ENCODE assay signal across 9 cellular contexts in genomic region chr1:8814870-8815269, GRCh38. TPM values are rescaled to one million over a fixed set of nuclear protein-coding genes. Genes with fewer than 3 reads are reported as not detected.
A peak's percentile ranks its signal among the peaks of the same experiment; 100 is the strongest.
DNase-seq lines count a peak whose midpoint lies in the region; ATAC-seq and TF ChIP-seq lines count a peak whose summit lies in the region.
"Had no signal": no experiment of that assay in that cellular context is flagged by ENCODE, and none has a peak within 500 bp of the region (broad histone marks: within the 10 kb centered on the region; RNA-seq: fewer than 3 reads in every experiment).

No MANE protein-coding gene starts in this region.

- in situ Hi-C loops in astrocyte of the cerebellum (cut with HindIII; ENCODE audit: low sequenced_read_pairs): no loop called here

- H3K9me3 ChIP-seq in BLaER1 treated with 17β-estradiol and CSF1 and Interleukin-3, amounts not matched to agents 10 nM and 100 nM (replicated peaks in 1 of 11): no peaks in the 10 kb centered on the region
- H3K9me3 ChIP-seq in H9 (ENCODE audit: control insufficient read depth, low read depth, low read length): no peaks in the 10 kb centered on the region

- no peaks in the 10 kb centered on the region for H3K36me3 Mint-ChIP-seq in H9 (ENCODE audit: insufficient read depth in 1 of 3, low read depth in 3 of 3)
- H3K36me3 Mint-ChIP-seq in effector memory CD8-positive, alpha-beta T cell (ENCODE audit: insufficient read depth): peaks cover 21% of the 10 kb centered on the region

- H3K18ac ChIP-seq in H9 (ENCODE audit: insufficient read length, low read depth, low read length): no peak overlapping the region

- no peak overlapping the region for H4K5ac ChIP-seq in H9 (ENCODE audit: insufficient read length, low read depth, low read length)

- peaks cover 33 to 56% (median 45%) of the 10 kb centered on the region in 10 experiments for H3K4me1 ChIP-seq in BLaER1 treated with 17β-estradiol and CSF1 and Interleukin-3, amounts not matched to agents 10 nM and 100 nM
- H3K4me1 ChIP-seq in H9 (ENCODE audit: insufficient read depth, low read length): peaks cover 10% of the 10 kb centered on the region; the same call in 1 of the 2 replicates

- peaks cover 15 to 59% (median 33%) of the 10 kb centered on the region in 11 experiments; a peak in 15 of 22 replicates for H4K20me1 ChIP-seq in BLaER1 treated with 17β-estradiol and CSF1 and Interleukin-3, amounts not matched to agents 10 nM and 100 nM
- H4K20me1 ChIP-seq in H9 (ENCODE audit: control insufficient read depth, insufficient read depth, insufficient read length): no peaks in the 10 kb centered on the region

- peaks cover 0 to 4% (median 0%) of the 10 kb centered on the region in 11 experiments; a peak in 1 of 22 replicates for H3K36me3 ChIP-seq in BLaER1 treated with 17β-estradiol and CSF1 and Interleukin-3, amounts not matched to agents 10 nM and 100 nM

- H3K4me3 Mint-ChIP-seq in H9: peak overlapping the region; percentile 29 to 67
- no peak overlapping the region for H3K4me3 Mint-ChIP-seq in effector memory CD8-positive, alpha-beta T cell

- H3K14ac ChIP-seq in H9 (ENCODE audit: insufficient read depth, low read length): no peak overlapping the region

- no peak overlapping the region for H2BK5ac ChIP-seq in H9 (ENCODE audit: insufficient read length, low read length)

- H2AFZ ChIP-seq in H9 (ENCODE audit: low read length): no peak overlapping the region

- H3K23ac ChIP-seq in H9 (ENCODE audit: insufficient read length, low read depth, low read length): no peak overlapping the region

- no peak overlapping the region for H2BK12ac ChIP-seq in H9 (ENCODE audit: insufficient read length, low read depth, low read length)

- no peak overlapping the region for H4K8ac ChIP-seq in H9 (replicated peaks; ENCODE audit: insufficient read length, low read depth, low read length)

- H3K4me3 ChIP-seq in BLaER1 treated with 17β-estradiol and CSF1 and Interleukin-3, amounts not matched to agents 10 nM and 100 nM: peak overlapping the region in 9 of 10 experiments; percentile 73 to 90 (median 84); a peak in 11 of 20 replicates
- no peak overlapping the region for H3K4me3 ChIP-seq in astrocyte of the cerebellum (ENCODE audit: low read depth, low read length)

- H3K4me2 ChIP-seq in BLaER1 treated with 17β-estradiol and CSF1 and Interleukin-3, amounts not matched to agents 10 nM and 100 nM: peak overlapping the region; percentile 67 to 98 (median 93)
- H3K4me2 ChIP-seq in H9 (ENCODE audit: insufficient read depth, insufficient read length, low read length): peak overlapping the region; percentile 36

- H3K27ac Mint-ChIP-seq in H9: no peak overlapping the region; a peak in 1 of 7 replicates
- no peak overlapping the region for H3K27ac Mint-ChIP-seq in effector memory CD8-positive, alpha-beta T cell

- ATAC-seq in effector memory CD8-positive, alpha-beta T cell (replicated peaks): no peak
- no peak for ATAC-seq in HG03196 (IDR thresholded peaks at IDR 0.05; ENCODE audit: unreplicated experiment)

- peaks cover 4% of the 10 kb centered on the region for H3K23me2 ChIP-seq in H9 (ENCODE audit: insufficient read length, low read depth, low read length, poor library complexity, severe bottlenecking)

- no CpG with 5 or more reads among the region's 5 CpGs for WGBS in H9 (ENCODE audit: extremely low coverage, insufficient read length, low lambda C conversion rate)

- H2AK5ac ChIP-seq in H9 (ENCODE audit: insufficient read length, low read length): no peak overlapping the region

- H3K9me3 Mint-ChIP-seq in H9: no peaks in the 10 kb centered on the region; a peak in 1 of 5 replicates
- no peaks in the 10 kb centered on the region for H3K9me3 Mint-ChIP-seq in effector memory CD8-positive, alpha-beta T cell

- H3K27me3 ChIP-seq in BLaER1 treated with 17β-estradiol and CSF1 and Interleukin-3, amounts not matched to agents 10 nM and 100 nM: no peaks in the 10 kb centered on the region
- H3K27me3 ChIP-seq in H9 (ENCODE audit: insufficient read depth, low read length): no peaks in the 10 kb centered on the region

- H2BK120ac ChIP-seq in H9 (ENCODE audit: low read depth, low read length, poor library complexity, severe bottlenecking): no peak overlapping the region

- H4K91ac ChIP-seq in H9 (ENCODE audit: insufficient read length, low read depth, low read length): no peak overlapping the region

- peak overlapping the region in 7 of 11 experiments; percentile 89 to 97 (median 92); a peak in 7 of 22 replicates for H3K27ac ChIP-seq in BLaER1 treated with 17β-estradiol and CSF1 and Interleukin-3, amounts not matched to agents 10 nM and 100 nM
- no peak overlapping the region for H3K27ac ChIP-seq in H9 (ENCODE audit: insufficient read length, low read depth, low read length)

- TF ChIP-seq CTCF in H9 (conservative IDR thresholded peaks at IDR 0.05): peak; percentile 53
- TF ChIP-seq CTCF in astrocyte of the cerebellum (IDR thresholded peaks at IDR 0.05; ENCODE audit: low read depth, low read length, missing control alignments): peak; percentile 14
- TF ChIP-seq CTCF in GM20000 (IDR thresholded peaks at IDR 0.05; ENCODE audit: extremely low read depth, missing control alignments): no peak

- no peak for DNase-seq in H9
- DNase-seq in astrocyte of the cerebellum (ENCODE audit: low read depth): no peak
- peak; percentile 57 for DNase-seq in midbrain (lab: John Stamatoyannopoulos, UW)
- no peak for DNase-seq in effector memory CD8-positive, alpha-beta T cell
- no peak for DNase-seq in SKM-1 treated with dmso at 0.1 percent for 144 hours (lab: John Stamatoyannopoulos, UW; ENCODE audit: unreplicated experiment)
- DNase-seq in GM20000 (ENCODE audit: low spot score): no peak
- DNase-seq: MV-4-11 had no signal

- peaks cover 28% of the 10 kb centered on the region; the same call in 1 of the 2 replicates for H3K79me2 ChIP-seq in H9 (ENCODE audit: insufficient read depth, low read length)

- H3K27me3 Mint-ChIP-seq in H9 (ENCODE audit: low read depth): no peaks in the 10 kb centered on the region
- H3K27me3 Mint-ChIP-seq in effector memory CD8-positive, alpha-beta T cell: no peaks in the 10 kb centered on the region

- no peak overlapping the region for H3T11ph ChIP-seq in H9 (ENCODE audit: low read length)

- H3K79me1 ChIP-seq in H9 (ENCODE audit: insufficient read depth, low read depth, low read length, poor library complexity, severe bottlenecking): peaks cover 10% of the 10 kb centered on the region

- no peak overlapping the region for H2BK15ac ChIP-seq in H9 (ENCODE audit: low read depth, low read length)

- H3K56ac ChIP-seq in H9 (ENCODE audit: insufficient read length, low read depth, low read length): no peak overlapping the region

- H3K9ac ChIP-seq in BLaER1 treated with 17β-estradiol and CSF1 and Interleukin-3, amounts not matched to agents 10 nM and 100 nM: peak overlapping the region in 10 of 11 experiments; percentile 9 to 97 (median 93); a peak in 14 of 22 replicates
- H3K9ac ChIP-seq in H9 (ENCODE audit: extremely low read depth, insufficient read length, low read length): no peak overlapping the region

- peaks cover 37 to 39% of the 10 kb centered on the region in 2 experiments for H3K4me1 Mint-ChIP-seq in H9
- peaks cover 26 to 46% of the 10 kb centered on the region in 2 donors for H3K4me1 Mint-ChIP-seq in effector memory CD8-positive, alpha-beta T cell (ENCODE audit: low read depth in 2 of 2)

- no peak overlapping the region for H3K4ac ChIP-seq in H9 (ENCODE audit: low read depth, low read length)

- H2BK20ac ChIP-seq in H9 (ENCODE audit: low read depth, low read length, poor library complexity, severe bottlenecking): no peak overlapping the region

RNA-seq across cellular contexts. Expression of gene RERE, which starts 2.6 kb away (rescaled TPM):
- total RNA-seq in H9 (2021): 92.7 and 103 TPM in 2 replicates

Comparison
In these comparisons a context has a peak if more than half of its experiments do, and no peak if none do; other contexts are left out.
1. H3K4me3 Mint-ChIP-seq: peak in H9 (2 of 2); none in effector memory CD8-positive, alpha-beta T cell (0 of 2).